ENCODE assay signal across 9 cellular contexts in genomic region chr6:129621252-129621651, GRCh38.
DNase-seq lines count a peak whose midpoint lies in the region; ATAC-seq and TF ChIP-seq lines count a peak whose summit lies in the region.
"Had no signal": no experiment of that assay in that cellular context is flagged by ENCODE, and none has a peak within 500 bp of the region (broad histone marks: within the 10 kb centered on the region; RNA-seq: fewer than 3 reads in every experiment).

No MANE protein-coding gene starts in this region.

- H3K9me3 Mint-ChIP-seq in CD8-positive, alpha-beta memory T cell = no peaks in the 10 kb centered on the region
- H3K9me3 Mint-ChIP-seq in activated T-cell treated with anti-CD3 and anti-CD28 coated beads, Interleukin-2, amount 50 U/mL, for 72 hours = peaks cover 0 to 3% of the 10 kb centered on the region in 2 donors
- H3K9me3 Mint-ChIP-seq in activated T-helper 2 cell treated with anti-CD3 and anti-CD28 coated beads, Interferon-gamma antibody, Interleukin-2, Interleukin-4, amounts not matched to agents 10 μg/mL and 5 μg/mL and 100 μg/mL, durations not matched to agents 14 hours and 24 hours and 36 hours = no peaks in the 10 kb centered on the region

- CTCF ChIA-PET in CD8-positive, alpha-beta memory T cell (lab: Charles Lee) = interaction anchor here (0.6 to 1.0 kb wide), 3 partner anchors 50 to 582 kb away, joined by 3 read pairs; partner anchors contain the start of gene ARHGAP18

- TF ChIP-seq EP300 in Ishikawa (IDR thresholded peaks at IDR 0.05; ENCODE audit: borderline replicate concordance) = no peak

- H2AFZ ChIP-seq in mesenchymal stem cell (ENCODE audit: low read depth, low read length) = no peak overlapping the region

- H3K4me2 ChIP-seq in mesenchymal stem cell (ENCODE audit: low read length, poor library complexity, severe bottlenecking) = no peak overlapping the region

- peak in 4 of 5 donors; percentile 4 to 53 (median 12) for DNase-seq in CD8-positive, alpha-beta memory T cell
- peak; percentile 21 to 29 for DNase-seq in activated T-cell treated with anti-CD3 and anti-CD28 coated beads, Interleukin-2, amount 50 U/mL, for 72 hours
- DNase-seq in mesenchymal stem cell = peak; percentile 20
- no peak for DNase-seq in 8988T
- no peak for DNase-seq in activated T-helper 2 cell treated with anti-CD3 and anti-CD28 coated beads, Interferon-gamma antibody, Interleukin-2, Interleukin-4, amounts not matched to agents 10 μg/mL and 5 μg/mL and 100 μg/mL, durations not matched to agents 14 hours and 24 hours and 36 hours (ENCODE audit: low spot score)
- no peak for DNase-seq in DMS153 (lab: John Stamatoyannopoulos, UW)

- H3K4me3 ChIP-seq in CD8-positive, alpha-beta memory T cell (ENCODE audit: low read length) = no peak overlapping the region
- H3K4me3 ChIP-seq in mesenchymal stem cell (ENCODE audit: insufficient read depth in 1 of 2, low read depth in 1 of 2, low read length in 2 of 2) = no peak overlapping the region
- H3K4me3 ChIP-seq: HAP-1 had no signal

- no peak overlapping the region for H2BK120ac ChIP-seq in mesenchymal stem cell (ENCODE audit: low read depth, low read length)

- no peaks in the 10 kb centered on the region for H3K9me3 ChIP-seq in CD8-positive, alpha-beta memory T cell (ENCODE audit: low read length)
- H3K9me3 ChIP-seq in mesenchymal stem cell (ENCODE audit: control insufficient read depth, low read length) = no peaks in the 10 kb centered on the region
- H3K9me3 ChIP-seq: HAP-1 had no signal

- H3K23ac ChIP-seq in mesenchymal stem cell (ENCODE audit: low read length in 2 of 2) = no peak overlapping the region

- peaks cover 0 to 9% (median 7%) of the 10 kb centered on the region in 3 donors for H3K36me3 Mint-ChIP-seq in CD8-positive, alpha-beta memory T cell
- peaks cover 0 to 2% of the 10 kb centered on the region in 2 donors for H3K36me3 Mint-ChIP-seq in activated T-cell treated with anti-CD3 and anti-CD28 coated beads, Interleukin-2, amount 50 U/mL, for 72 hours (ENCODE audit: insufficient read depth in 2 of 2)
- peaks cover 7% of the 10 kb centered on the region for H3K36me3 Mint-ChIP-seq in activated T-helper 2 cell treated with anti-CD3 and anti-CD28 coated beads, Interferon-gamma antibody, Interleukin-2, Interleukin-4, amounts not matched to agents 10 μg/mL and 5 μg/mL and 100 μg/mL, durations not matched to agents 14 hours and 24 hours and 36 hours (ENCODE audit: low read depth)

- no peak overlapping the region for H3K27ac Mint-ChIP-seq in CD8-positive, alpha-beta memory T cell
- H3K27ac Mint-ChIP-seq in activated T-cell treated with anti-CD3 and anti-CD28 coated beads, Interleukin-2, amount 50 U/mL, for 72 hours = no peak overlapping the region
- no peak overlapping the region for H3K27ac Mint-ChIP-seq in activated T-helper 2 cell treated with anti-CD3 and anti-CD28 coated beads, Interferon-gamma antibody, Interleukin-2, Interleukin-4, amounts not matched to agents 10 μg/mL and 5 μg/mL and 100 μg/mL, durations not matched to agents 14 hours and 24 hours and 36 hours

- H2BK5ac ChIP-seq in mesenchymal stem cell (ENCODE audit: low read depth, low read length, poor library complexity, severe bottlenecking) = no peak overlapping the region

- WGBS in mesenchymal stem cell = 81% methylated on average over 2 of the region's 4 CpGs

- no peak overlapping the region for H3K4me3 Mint-ChIP-seq in CD8-positive, alpha-beta memory T cell
- H3K4me3 Mint-ChIP-seq in activated T-cell treated with anti-CD3 and anti-CD28 coated beads, Interleukin-2, amount 50 U/mL, for 72 hours = no peak overlapping the region
- H3K4me3 Mint-ChIP-seq in activated T-helper 2 cell treated with anti-CD3 and anti-CD28 coated beads, Interferon-gamma antibody, Interleukin-2, Interleukin-4, amounts not matched to agents 10 μg/mL and 5 μg/mL and 100 μg/mL, durations not matched to agents 14 hours and 24 hours and 36 hours (ENCODE audit: low read depth) = no peak overlapping the region

- TF ChIP-seq RAD21 in Ishikawa (IDR thresholded peaks at IDR 0.05; ENCODE audit: low read depth) = peak; percentile 35

- H3K4me1 Mint-ChIP-seq in CD8-positive, alpha-beta memory T cell = peaks cover 0 to 8% (median 4%) of the 10 kb centered on the region in 3 donors
- no peaks in the 10 kb centered on the region for H3K4me1 Mint-ChIP-seq in activated T-cell treated with anti-CD3 and anti-CD28 coated beads, Interleukin-2, amount 50 U/mL, for 72 hours (ENCODE audit: low read depth)
- peaks cover 2% of the 10 kb centered on the region for H3K4me1 Mint-ChIP-seq in activated T-helper 2 cell treated with anti-CD3 and anti-CD28 coated beads, Interferon-gamma antibody, Interleukin-2, Interleukin-4, amounts not matched to agents 10 μg/mL and 5 μg/mL and 100 μg/mL, durations not matched to agents 14 hours and 24 hours and 36 hours (ENCODE audit: low read depth)

- H3K27me3 Mint-ChIP-seq in CD8-positive, alpha-beta memory T cell = no peaks in the 10 kb centered on the region
- H3K27me3 Mint-ChIP-seq in activated T-cell treated with anti-CD3 and anti-CD28 coated beads, Interleukin-2, amount 50 U/mL, for 72 hours (ENCODE audit: low read depth) = no peaks in the 10 kb centered on the region
- H3K27me3 Mint-ChIP-seq in activated T-helper 2 cell treated with anti-CD3 and anti-CD28 coated beads, Interferon-gamma antibody, Interleukin-2, Interleukin-4, amounts not matched to agents 10 μg/mL and 5 μg/mL and 100 μg/mL, durations not matched to agents 14 hours and 24 hours and 36 hours (ENCODE audit: low read depth) = no peaks in the 10 kb centered on the region

- H3K14ac ChIP-seq in mesenchymal stem cell (ENCODE audit: low read length in 2 of 2) = no peak overlapping the region

- no peaks in the 10 kb centered on the region for H3K36me3 ChIP-seq in CD8-positive, alpha-beta memory T cell (ENCODE audit: insufficient read depth, low read length)
- peaks cover 6 to 41% of the 10 kb centered on the region in 2 experiments for H3K36me3 ChIP-seq in mesenchymal stem cell (ENCODE audit: control insufficient read depth in 1 of 2, insufficient read depth in 2 of 2, low read depth in 1 of 2, low read length in 2 of 2)

- peaks cover 8% of the 10 kb centered on the region for H3K79me1 ChIP-seq in mesenchymal stem cell (replicated peaks; ENCODE audit: low read length, poor library complexity, severe bottlenecking)

- intact Hi-C loops in activated T-helper 2 cell treated with anti-CD3 and anti-CD28 coated beads, Interferon-gamma antibody, Interleukin-2, Interleukin-4, amounts not matched to agents 10 μg/mL and 5 μg/mL and 100 μg/mL, durations not matched to agents 14 hours and 24 hours and 36 hours (cut with micrococcal nuclease) = no loop called here

- H4K8ac ChIP-seq in mesenchymal stem cell (ENCODE audit: low read length) = no peak overlapping the region

- peak in 1 of 2 donors; percentile 62 for ATAC-seq in activated T-cell treated with anti-CD3 and anti-CD28 coated beads, Interleukin-2, amount 50 U/mL, for 72 hours (replicated peaks in 1 of 2)
- ATAC-seq in HG02840 (IDR thresholded peaks at IDR 0.05; ENCODE audit: low FRiP score, unreplicated experiment) = no peak

- H2BK15ac ChIP-seq in mesenchymal stem cell (ENCODE audit: low read depth, poor library complexity, severe bottlenecking) = no peak overlapping the region

- no peak overlapping the region for H2AK5ac ChIP-seq in mesenchymal stem cell (ENCODE audit: low read length, severe bottlenecking)

- no peaks in the 10 kb centered on the region for H3K4me1 ChIP-seq in CD8-positive, alpha-beta memory T cell (ENCODE audit: insufficient read depth, low read length)
- no peaks in the 10 kb centered on the region for H3K4me1 ChIP-seq in mesenchymal stem cell (ENCODE audit: control insufficient read depth, insufficient read depth, low read depth, low read length)

- no peak overlapping the region for H3K9ac ChIP-seq in mesenchymal stem cell (ENCODE audit: low read length)

- no peak overlapping the region for H3K4ac ChIP-seq in mesenchymal stem cell (ENCODE audit: low read depth in 1 of 2, low read length in 2 of 2)

- H3K27ac ChIP-seq in CD8-positive, alpha-beta memory T cell (ENCODE audit: low read depth, low read length) = no peak overlapping the region
- no peak overlapping the region for H3K27ac ChIP-seq in mesenchymal stem cell (ENCODE audit: low read length, poor library complexity, severe bottlenecking)

- no peak overlapping the region for H3K18ac ChIP-seq in mesenchymal stem cell (ENCODE audit: low read depth in 1 of 2, low read length in 2 of 2)

- POLR2A ChIA-PET in CD8-positive, alpha-beta memory T cell (lab: Charles Lee) = no interaction called here

- no peaks in the 10 kb centered on the region for H3K27me3 ChIP-seq in CD8-positive, alpha-beta memory T cell (ENCODE audit: insufficient read depth, low read length, poor library complexity, severe bottlenecking)
- no peaks in the 10 kb centered on the region for H3K27me3 ChIP-seq in mesenchymal stem cell (ENCODE audit: control insufficient read depth in 1 of 2, insufficient read depth in 1 of 2, low read length in 2 of 2)

- H2BK12ac ChIP-seq in mesenchymal stem cell (ENCODE audit: low read length in 2 of 2) = no peak overlapping the region

- no peak overlapping the region for H4K91ac ChIP-seq in mesenchymal stem cell (ENCODE audit: low read length)

TF ChIP-seq in Ishikawa, 13 proteins besides CTCF, POLR2A, EP300 and RAD21 (continues in another document):
- no peak for TF ChIP-seq TAF1 (IDR thresholded peaks at IDR 0.05; ENCODE audit: low read depth)
- no peak for TF ChIP-seq MAX (IDR thresholded peaks at IDR 0.05)
- TF ChIP-seq TEAD4 (IDR thresholded peaks at IDR 0.05) = no peak
- TF ChIP-seq USF1 (IDR thresholded peaks at IDR 0.05) = no peak
- TF ChIP-seq EGR1 (IDR thresholded peaks at IDR 0.05) = no peak
- no peak for TF ChIP-seq FOXM1 (IDR thresholded peaks at IDR 0.05; ENCODE audit: borderline replicate concordance, low read depth)

Comparison
In these comparisons a context has a peak if more than half of its experiments do, and no peak if none do; other contexts are left out.
1. DNase-seq: peak in CD8-positive, alpha-beta memory T cell (4 of 5), activated T-cell treated with anti-CD3 and anti-CD28 coated beads, Interleukin-2, amount 50 U/mL, for 72 hours (2 of 2) and mesenchymal stem cell (single experiment); none in 8988T (single experiment), activated T-helper 2 cell treated with anti-CD3 and anti-CD28 coated beads, Interferon-gamma antibody, Interleukin-2, Interleukin-4, amounts not matched to agents 10 μg/mL and 5 μg/mL and 100 μg/mL, durations not matched to agents 14 hours and 24 hours and 36 hours (single experiment) and DMS153 (single experiment).